1 cellular context compared by ENCODE assay signal in the genomic region with DNA sequence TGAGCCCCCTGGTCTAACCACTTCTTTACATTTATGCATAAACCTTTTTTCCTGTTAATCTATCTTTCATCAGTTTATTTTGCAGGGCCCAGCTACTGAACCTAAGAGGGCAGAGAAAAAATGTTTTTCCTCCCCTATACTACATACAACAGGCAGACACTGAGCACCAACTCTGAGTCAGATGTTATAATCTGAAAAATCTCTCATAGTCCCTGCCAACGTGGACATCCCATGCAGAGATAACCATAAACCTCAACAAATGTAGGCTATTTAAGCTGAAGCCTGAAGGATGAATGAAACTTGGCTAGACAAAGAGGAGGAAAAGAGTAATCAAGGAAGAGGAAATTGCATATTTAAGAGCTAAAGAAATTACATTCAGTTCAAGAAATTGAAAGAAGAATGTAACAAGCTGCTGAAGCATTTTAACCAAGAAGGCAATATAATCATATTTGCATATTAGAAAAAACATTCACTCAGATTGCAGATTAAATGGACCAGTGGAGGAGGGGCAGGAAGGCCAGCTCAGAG.
TF ChIP-seq lines count a peak whose summit lies in the region.

No MANE protein-coding gene starts in this region.

TF ChIP-seq in IMR-90, 13 proteins besides CTCF, POLR2A, EP300 and RAD21 (continued from another document):
- TF ChIP-seq, protein P1, sequence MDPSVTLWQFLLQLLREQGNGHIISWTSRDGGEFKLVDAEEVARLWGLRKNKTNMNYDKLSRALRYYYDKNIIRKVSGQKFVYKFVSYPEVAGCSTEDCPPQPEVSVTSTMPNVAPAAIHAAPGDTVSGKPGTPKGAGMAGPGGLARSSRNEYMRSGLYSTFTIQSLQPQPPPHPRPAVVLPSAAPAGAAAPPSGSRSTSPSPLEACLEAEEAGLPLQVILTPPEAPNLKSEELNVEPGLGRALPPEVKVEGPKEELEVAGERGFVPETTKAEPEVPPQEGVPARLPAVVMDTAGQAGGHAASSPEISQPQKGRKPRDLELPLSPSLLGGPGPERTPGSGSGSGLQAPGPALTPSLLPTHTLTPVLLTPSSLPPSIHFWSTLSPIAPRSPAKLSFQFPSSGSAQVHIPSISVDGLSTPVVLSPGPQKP (IDR thresholded peaks at IDR 0.05; ENCODE audit: borderline replicate concordance, low read depth, low read length) = no peak
- no peak for TF ChIP-seq BHLHE40 (IDR thresholded peaks at IDR 0.05; ENCODE audit: low read depth, low read length)
- TF ChIP-seq MXI1 (IDR thresholded peaks at IDR 0.05; ENCODE audit: borderline replicate concordance, low read depth, low read length) = no peak
- no peak for TF ChIP-seq CEBPB (IDR thresholded peaks at IDR 0.05; ENCODE audit: low read depth, low read length)
